Comparison of ENCODE assay signal across 1 cellular context in genomic region chr1:214719207-214719606, GRCh38.
TF ChIP-seq lines count a peak whose summit lies in the region.

No MANE protein-coding gene starts in this region.

TF ChIP-seq in GM23338, 12 proteins besides CTCF, POLR2A, EP300 and RAD21 (continued from another document):
- TF ChIP-seq ZNF462 (CRISPR knock-in tag; IDR thresholded peaks at IDR 0.05): no peak
- TF ChIP-seq STAT1 (IDR thresholded peaks at IDR 0.05; ENCODE audit: unreplicated experiment): no peak
- TF ChIP-seq ZNF331 (CRISPR knock-in tag; IDR thresholded peaks at IDR 0.05; ENCODE audit: low read depth): no peak
- no peak for TF ChIP-seq POLR2AphosphoS5 (IDR thresholded peaks at IDR 0.05; ENCODE audit: low read depth)
- no peak for TF ChIP-seq JUNB (IDR thresholded peaks at IDR 0.05; ENCODE audit: unreplicated experiment)
- no peak for TF ChIP-seq EZH2 (IDR thresholded peaks at IDR 0.05; ENCODE audit: low read depth, unreplicated experiment)
- TF ChIP-seq NANOG (IDR thresholded peaks at IDR 0.05; ENCODE audit: borderline replicate concordance): no peak
- no peak for TF ChIP-seq EZH2phosphoT487 (IDR thresholded peaks at IDR 0.05; ENCODE audit: unreplicated experiment)
- TF ChIP-seq ETS1 (IDR thresholded peaks at IDR 0.05): no peak
- TF ChIP-seq REST (IDR thresholded peaks at IDR 0.05; ENCODE audit: unreplicated experiment): no peak
